21 cellular contexts compared by ENCODE assay signal in the genomic region with DNA sequence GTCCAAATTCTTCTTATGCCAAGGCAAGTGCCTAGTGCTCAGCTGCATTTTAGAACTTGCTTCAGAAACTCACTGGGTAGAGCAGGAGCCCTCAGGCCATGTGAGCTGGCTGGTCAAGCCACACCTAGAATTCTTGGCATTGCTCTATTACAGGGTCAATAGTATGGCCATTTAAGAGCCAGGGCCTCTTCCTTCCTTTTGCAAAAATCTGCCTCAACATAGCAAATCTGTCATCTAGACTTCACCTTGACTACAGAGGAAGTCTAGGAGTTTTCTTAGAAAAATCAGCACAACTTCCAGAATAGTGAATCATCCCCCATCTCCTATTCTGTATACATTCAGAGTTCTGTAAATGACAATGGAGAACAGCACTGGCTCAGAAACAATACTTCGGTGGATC.
A peak's percentile ranks its signal among the peaks of the same experiment; 100 is the strongest.
DNase-seq lines count a peak whose midpoint lies in the region; ATAC-seq and TF ChIP-seq lines count a peak whose summit lies in the region.
"Had no signal": no experiment of that assay in that cellular context is flagged by ENCODE, and none has a peak within 500 bp of the region (broad histone marks: within the 10 kb centered on the region; RNA-seq: fewer than 3 reads in every experiment).

No MANE protein-coding gene starts in this region.

- peak; percentile 14 for DNase-seq in EH (ENCODE audit: low read depth)
- DNase-seq in PC-3: peak; percentile 85
- no peak for DNase-seq in dorsolateral prefrontal cortex
- no peak for DNase-seq in activated CD8-positive, alpha-beta memory T cell treated with anti-CD3 and anti-CD28 coated beads, Interleukin-2, amount 50 U/mL, for 48 hours
- no peak for DNase-seq in Right ventricle myocardium superior
- DNase-seq in AG08395 (ENCODE audit: low spot score): no peak
- DNase-seq: activated CD4-positive, alpha-beta T cell treated with anti-CD3 and anti-CD28 coated beads for 1 hour; cortex of kidney; DMS153; naive B cell; NCI-H2081; NCI-H510A; ovary had no signal

- H3K4me1 Mint-ChIP-seq in nephron: peaks cover 62% of the 10 kb centered on the region
- H3K4me1 Mint-ChIP-seq: naive B cell had no signal

- TF ChIP-seq CTCF in PC-3 (conservative IDR thresholded peaks at IDR 0.05; ENCODE audit: low read depth, low read length): no peak
- no peak for TF ChIP-seq CTCF in dorsolateral prefrontal cortex (IDR thresholded peaks at IDR 0.05 in 54 of 56, conservative IDR thresholded peaks at IDR 0.05 in 2 of 56; ENCODE audit: low read depth in 1 of 56, partially characterized antibody in 56 of 56)
- TF ChIP-seq CTCF in nephron (IDR thresholded peaks at IDR 0.05; ENCODE audit: unreplicated experiment in 3 of 3): no peak

- CTCF ChIA-PET in PC-3 (lab: Charles Lee): interaction anchor here (0.7 kb wide), 1 partner anchor 84 kb away, joined by 3 read pairs; no protein-coding TSS in a partner anchor

- no peak overlapping the region for H2AFZ ChIP-seq in PC-3 (ENCODE audit: low read length)

- peaks cover 27% of the 10 kb centered on the region for H3K4me1 ChIP-seq in PC-3 (ENCODE audit: insufficient read depth, low read length)

- no TSS peak for BruUV-seq in PC-3 (replicated peaks; lab: Mats Ljungman, UMichigan)

- ATAC-seq in PC-3: peak; percentile 48
- no peak for ATAC-seq in Right ventricle myocardium superior (ENCODE audit: poor library complexity)
- no peak for ATAC-seq in GM18502 (IDR thresholded peaks at IDR 0.05; ENCODE audit: poor library complexity, unreplicated experiment)
- ATAC-seq: GM12878, K562, sciatic nerve had no signal

- H3K4me2 ChIP-seq in PC-3 (ENCODE audit: low read length): peak overlapping the region; percentile 14; the same call in 1 of the 2 replicates

- no peaks in the 10 kb centered on the region for H3K9me3 ChIP-seq in PC-3 (ENCODE audit: low read length)
- H3K9me3 ChIP-seq: ovary had no signal

- H3K9me3 Mint-ChIP-seq in nephron: no peaks in the 10 kb centered on the region
- H3K9me3 Mint-ChIP-seq: activated T-helper 2 cell treated with anti-CD3 and anti-CD28 coated beads, Interferon-gamma antibody, Interleukin-2, Interleukin-4, amounts not matched to agents 10 μg/mL and 5 μg/mL and 100 μg/mL, durations not matched to agents 14 hours and 24 hours and 36 hours had no signal

- intact Hi-C loops in PC-3 (cut with micrococcal nuclease) (no loop called here), dorsolateral prefrontal cortex (cut with DNase I) (loop anchor here in 1 of 2 donors (5.0 kb wide), 1 partner anchor 45 kb away; no protein-coding TSS in a partner anchor), Right ventricle myocardium superior (cut with DNase I) (no loop called here)

- peaks cover 44% of the 10 kb centered on the region for H3K36me3 Mint-ChIP-seq in nephron (ENCODE audit: low read depth)
- H3K36me3 Mint-ChIP-seq: CD14-positive monocyte, naive B cell had no signal

- no peaks in the 10 kb centered on the region for H4K20me1 ChIP-seq in PC-3 (ENCODE audit: low read length)

- H3K27me3 ChIP-seq in PC-3 (ENCODE audit: low read length): no peaks in the 10 kb centered on the region
- H3K27me3 ChIP-seq in dorsolateral prefrontal cortex: no peaks in the 10 kb centered on the region
- H3K27me3 ChIP-seq: ovary had no signal

- peak overlapping the region in 2 of 3 experiments; percentile 46 to 97 for H3K27ac Mint-ChIP-seq in nephron
- H3K27ac Mint-ChIP-seq: activated T-helper 2 cell treated with anti-CD3 and anti-CD28 coated beads, Interferon-gamma antibody, Interleukin-2, Interleukin-4, amounts not matched to agents 10 μg/mL and 5 μg/mL and 100 μg/mL, durations not matched to agents 14 hours and 24 hours and 36 hours; naive B cell had no signal

- no peak overlapping the region for H3K9ac ChIP-seq in PC-3 (ENCODE audit: low read length)

- H3K36me3 ChIP-seq in PC-3 (ENCODE audit: low read depth, low read length): no peaks in the 10 kb centered on the region
- H3K36me3 ChIP-seq: ovary had no signal

- no peaks in the 10 kb centered on the region for H3K9me2 ChIP-seq in PC-3 (replicated peaks; ENCODE audit: low read length)

- H3K27me3 Mint-ChIP-seq in nephron (ENCODE audit: low read depth): no peaks in the 10 kb centered on the region

- H3K4me3 ChIP-seq in PC-3 (ENCODE audit: low read length): no peak overlapping the region
- H3K4me3 ChIP-seq in dorsolateral prefrontal cortex: no peak overlapping the region
- H3K4me3 ChIP-seq: GM12878, K562, lung, ovary had no signal

- H3K27ac ChIP-seq in PC-3 (ENCODE audit: low read length) (peak overlapping the region; percentile 52), dorsolateral prefrontal cortex (peak overlapping the region in 36 of 59 donors; percentile 1 to 88 (median 60))
- H3K27ac ChIP-seq: ovary had no signal

- POLR2A ChIA-PET in PC-3 (lab: Charles Lee; ENCODE audit: unreplicated experiment): no interaction called here

- H3K4me3 Mint-ChIP-seq in nephron: no peak overlapping the region

- H3K79me2 ChIP-seq in PC-3 (ENCODE audit: low read length): no peaks in the 10 kb centered on the region

- H3F3A ChIP-seq in PC-3 (ENCODE audit: low read length, unreplicated experiment): no peaks in the 10 kb centered on the region

Comparison
In these comparisons a context has a peak if more than half of its experiments do, and no peak if none do; other contexts are left out.
1. DNase-seq: peak in EH (single experiment) and PC-3 (single experiment); none in dorsolateral prefrontal cortex (0 of 10), activated CD8-positive, alpha-beta memory T cell treated with anti-CD3 and anti-CD28 coated beads, Interleukin-2, amount 50 U/mL, for 48 hours (single experiment), Right ventricle myocardium superior (single experiment) and AG08395 (single experiment).